ENCODE assay signal across 34 cellular contexts in genomic region chr11:2489103-2489502, GRCh38. TPM values are rescaled to one million over a fixed set of nuclear protein-coding genes. Genes with fewer than 3 reads are reported as not detected.
"Had no signal": no experiment of that assay in that cellular context is flagged by ENCODE, and none has a peak within 500 bp of the region (broad histone marks: within the 10 kb centered on the region; RNA-seq: fewer than 3 reads in every experiment).

No MANE protein-coding gene starts in this region.

- DNase-seq: activated CD4-positive, alpha-beta memory T cell treated with anti-CD3 and anti-CD28 coated beads, Interleukin-2, amount 10 ng/mL, durations not matched to agents 7 days and 5 days; activated CD4-positive, alpha-beta T cell treated with anti-CD3 and anti-CD28 coated beads for 1 hour; activated CD4-positive, alpha-beta T cell treated with anti-CD3 and anti-CD28 coated beads for 4 hours; activated CD4-positive, alpha-beta T cell treated with anti-CD3 and anti-CD28 coated beads, Interleukin-2, amount 10 ng/mL, durations not matched to agents 7 days and 5 days; activated CD4-positive, alpha-beta T cell treated with anti-CD3 and anti-CD28 coated beads, Interleukin-2, amount 50 U/mL, for 4 hours; activated effector memory CD4-positive, alpha-beta T cell treated with anti-CD3 and anti-CD28 coated beads, Interleukin-2, amount 50 U/mL, for 16 hours; activated naive CD4-positive, alpha-beta T cell treated with anti-CD3 and anti-CD28 coated beads for 36 hours; activated naive CD8-positive, alpha-beta T cell treated with anti-CD3 and anti-CD28 coated beads for 36 hours; activated naive CD8-positive, alpha-beta T cell treated with anti-CD3 and anti-CD28 coated beads, Interleukin-2, amount 50 U/mL, for 24 hours; activated T-cell treated with anti-CD3 and anti-CD28 coated beads, Interleukin-2, amount 50 U/mL, for 1 hour; activated T-cell treated with anti-CD3 and anti-CD28 coated beads, Interleukin-2, amount 50 U/mL, for 48 hours; central memory CD4-positive, alpha-beta T cell; cerebellar nuclear complex; colonic mucosa; dermis blood vessel endothelial cell; effector CD4-positive, alpha-beta T cell; effector memory CD8-positive, alpha-beta T cell; erythroblast; esophagus squamous epithelium; foreskin melanocyte; heart right ventricle; T-helper 2 cell had no signal

- H3K27me3 Mint-ChIP-seq: activated CD4-positive, alpha-beta T cell treated with anti-CD3 and anti-CD28 coated beads, Interleukin-2, amount 10 ng/mL, durations not matched to agents 7 days and 5 days; activated naive CD4-positive, alpha-beta T cell treated with anti-CD3 and anti-CD28 coated beads, Interleukin-2, amount 50 U/mL, for 24 hours; activated naive CD8-positive, alpha-beta T cell treated with anti-CD3 and anti-CD28 coated beads for 36 hours; activated naive CD8-positive, alpha-beta T cell treated with anti-CD3 and anti-CD28 coated beads, Interleukin-2, amount 50 U/mL, for 24 hours had no signal

- H3K4me1 Mint-ChIP-seq: activated CD4-positive, alpha-beta memory T cell treated with anti-CD3 and anti-CD28 coated beads, Interleukin-2, amount 10 ng/mL, durations not matched to agents 7 days and 5 days; activated CD4-positive, alpha-beta T cell treated with anti-CD3 and anti-CD28 coated beads, Interleukin-2, amount 10 ng/mL, durations not matched to agents 7 days and 5 days; activated naive CD8-positive, alpha-beta T cell treated with anti-CD3 and anti-CD28 coated beads for 36 hours; activated naive CD8-positive, alpha-beta T cell treated with anti-CD3 and anti-CD28 coated beads, Interleukin-2, amount 50 U/mL, for 24 hours; brain; WTC11 had no signal

- H3K4me3 Mint-ChIP-seq: activated CD4-positive, alpha-beta memory T cell treated with anti-CD3 and anti-CD28 coated beads, Interleukin-2, amount 10 ng/mL, durations not matched to agents 7 days and 5 days; activated CD4-positive, alpha-beta T cell treated with anti-CD3 and anti-CD28 coated beads, Interleukin-2, amount 10 ng/mL, durations not matched to agents 7 days and 5 days; activated naive CD4-positive, alpha-beta T cell treated with anti-CD3 and anti-CD28 coated beads for 36 hours; activated naive CD4-positive, alpha-beta T cell treated with anti-CD3 and anti-CD28 coated beads, Interleukin-2, amount 50 U/mL, for 24 hours; activated naive CD8-positive, alpha-beta T cell treated with anti-CD3 and anti-CD28 coated beads for 36 hours; activated naive CD8-positive, alpha-beta T cell treated with anti-CD3 and anti-CD28 coated beads, Interleukin-2, amount 50 U/mL, for 24 hours; activated T-helper 1 cell treated with anti-CD3 and anti-CD28 coated beads, Interleukin-12 subunit alpha, Interleukin-12 subunit beta, Interleukin-2, Interleukin-4 antibody, amounts not matched to agents 30 ng/mL and 10 ng/mL and 1 ng/mL, durations not matched to agents 14 hours and 24 hours and 36 hours; brain; effector memory CD8-positive, alpha-beta T cell; WTC11 had no signal

- H3K36me3 Mint-ChIP-seq: brain had no signal

- H3K27ac Mint-ChIP-seq: activated CD4-positive, alpha-beta memory T cell treated with anti-CD3 and anti-CD28 coated beads, Interleukin-2, amount 10 ng/mL, durations not matched to agents 7 days and 5 days; activated CD4-positive, alpha-beta T cell treated with anti-CD3 and anti-CD28 coated beads, Interleukin-2, amount 10 ng/mL, durations not matched to agents 7 days and 5 days; activated naive CD4-positive, alpha-beta T cell treated with anti-CD3 and anti-CD28 coated beads for 36 hours; activated naive CD4-positive, alpha-beta T cell treated with anti-CD3 and anti-CD28 coated beads, Interleukin-2, amount 50 U/mL, for 24 hours; activated naive CD8-positive, alpha-beta T cell treated with anti-CD3 and anti-CD28 coated beads for 36 hours; activated naive CD8-positive, alpha-beta T cell treated with anti-CD3 and anti-CD28 coated beads, Interleukin-2, amount 50 U/mL, for 24 hours; activated T-helper 1 cell treated with anti-CD3 and anti-CD28 coated beads, Interleukin-12 subunit alpha, Interleukin-12 subunit beta, Interleukin-2, Interleukin-4 antibody, amounts not matched to agents 30 ng/mL and 10 ng/mL and 1 ng/mL, durations not matched to agents 14 hours and 24 hours and 36 hours; activated T-helper 2 cell treated with anti-CD3 and anti-CD28 coated beads, Interferon-gamma antibody, Interleukin-2, Interleukin-4, amounts not matched to agents 10 μg/mL and 5 μg/mL and 100 μg/mL, durations not matched to agents 14 hours and 24 hours and 36 hours; brain; effector memory CD8-positive, alpha-beta T cell; WTC11 had no signal

RNA-seq across cellular contexts. Expression of gene KCNQ1, which starts 44.3 kb away (rescaled TPM):
- total RNA-seq: fibroblast of lung, fibroblast of villous mesenchyme had no signal

RNA-seq across cellular contexts. Expression of gene TRPM5, which starts 44.8 kb away (rescaled TPM):
- total RNA-seq: activated CD4-positive, alpha-beta memory T cell treated with anti-CD3 and anti-CD28 coated beads, Interleukin-2, amount 10 ng/mL, durations not matched to agents 7 days and 5 days; activated naive CD4-positive, alpha-beta T cell treated with anti-CD3 and anti-CD28 coated beads for 36 hours; activated naive CD8-positive, alpha-beta T cell treated with anti-CD3 and anti-CD28 coated beads for 36 hours; activated T-helper 1 cell treated with anti-CD3 and anti-CD28 coated beads, Interleukin-12 subunit alpha, Interleukin-12 subunit beta, Interleukin-2, Interleukin-4 antibody, amounts not matched to agents 30 ng/mL and 10 ng/mL and 1 ng/mL, durations not matched to agents 14 hours and 24 hours and 36 hours; activated T-helper 2 cell treated with anti-CD3 and anti-CD28 coated beads, Interferon-gamma antibody, Interleukin-2, Interleukin-4, amounts not matched to agents 10 μg/mL and 5 μg/mL and 100 μg/mL, durations not matched to agents 14 hours and 24 hours and 36 hours; ascending aorta; breast epithelium; dermis blood vessel endothelial cell; esophagus squamous epithelium; fibroblast of lung; fibroblast of villous mesenchyme; gastroesophageal sphincter; glomerular endothelial cell; heart right ventricle; T-helper 1 cell treated with Interleukin-12 subunit alpha and Interleukin-12 subunit beta and Interleukin-4 antibody, amounts not matched to agents 30 ng/mL and 1 ng/mL, for 36 hours had no signal
